2 cellular contexts compared by ENCODE assay signal in the genomic region with DNA sequence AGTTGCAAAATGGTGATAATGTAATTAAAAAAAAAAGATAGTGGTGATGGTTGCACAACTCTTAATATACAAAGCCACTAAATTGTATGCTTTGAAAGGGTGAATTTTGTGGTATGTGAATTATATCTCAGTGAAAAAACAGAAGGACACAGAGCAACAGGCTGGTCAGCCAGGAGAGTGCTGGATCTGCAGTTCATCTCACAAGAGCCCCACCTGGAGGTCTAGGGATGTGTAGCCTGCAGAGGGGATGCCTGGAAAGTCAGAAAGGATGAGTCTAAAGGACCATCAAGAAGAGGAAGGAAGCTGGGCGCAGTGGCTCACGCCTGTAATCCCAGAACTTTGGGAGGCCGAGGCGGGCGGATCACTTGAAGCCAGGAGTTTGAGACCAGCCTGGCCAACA.
TF ChIP-seq lines count a peak whose summit lies in the region.

No MANE protein-coding gene starts in this region.

TF ChIP-seq in IMR-90, 13 proteins besides CTCF, POLR2A, EP300 and RAD21:
- TF ChIP-seq CEBPB (IDR thresholded peaks at IDR 0.05; ENCODE audit: low read depth, low read length) = peak; percentile 26; the same call in 1 of the 2 replicates
- no peak for TF ChIP-seq CHD1 (IDR thresholded peaks at IDR 0.05; ENCODE audit: low read depth, low read length)

TF ChIP-seq in GM12878, 131 proteins besides CTCF, POLR2A, EP300 and RAD21:
- TF ChIP-seq, protein P1, sequence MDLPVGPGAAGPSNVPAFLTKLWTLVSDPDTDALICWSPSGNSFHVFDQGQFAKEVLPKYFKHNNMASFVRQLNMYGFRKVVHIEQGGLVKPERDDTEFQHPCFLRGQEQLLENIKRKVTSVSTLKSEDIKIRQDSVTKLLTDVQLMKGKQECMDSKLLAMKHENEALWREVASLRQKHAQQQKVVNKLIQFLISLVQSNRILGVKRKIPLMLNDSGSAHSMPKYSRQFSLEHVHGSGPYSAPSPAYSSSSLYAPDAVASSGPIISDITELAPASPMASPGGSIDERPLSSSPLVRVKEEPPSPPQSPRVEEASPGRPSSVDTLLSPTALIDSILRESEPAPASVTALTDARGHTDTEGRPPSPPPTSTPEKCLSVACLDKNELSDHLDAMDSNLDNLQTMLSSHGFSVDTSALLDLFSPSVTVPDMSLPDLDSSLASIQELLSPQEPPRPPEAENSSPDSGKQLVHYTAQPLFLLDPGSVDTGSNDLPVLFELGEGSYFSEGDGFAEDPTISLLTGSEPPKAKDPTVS (IDR thresholded peaks at IDR 0.05; ENCODE audit: low read depth, low read length) = no peak
- TF ChIP-seq RB1 (IDR thresholded peaks at IDR 0.05; ENCODE audit: borderline replicate concordance) (no peak), TBL1XR1 (IDR thresholded peaks at IDR 0.05; ENCODE audit: low read depth, low read length) (no peak), SUZ12 (IDR thresholded peaks at IDR 0.05; ENCODE audit: unreplicated experiment) (no peak), FOXM1 (IDR thresholded peaks at IDR 0.05; ENCODE audit: low read depth, low read length) (no peak), KLF5 (IDR thresholded peaks at IDR 0.05; ENCODE audit: partially characterized antibody) (no peak)
- TF ChIP-seq, protein P2, sequence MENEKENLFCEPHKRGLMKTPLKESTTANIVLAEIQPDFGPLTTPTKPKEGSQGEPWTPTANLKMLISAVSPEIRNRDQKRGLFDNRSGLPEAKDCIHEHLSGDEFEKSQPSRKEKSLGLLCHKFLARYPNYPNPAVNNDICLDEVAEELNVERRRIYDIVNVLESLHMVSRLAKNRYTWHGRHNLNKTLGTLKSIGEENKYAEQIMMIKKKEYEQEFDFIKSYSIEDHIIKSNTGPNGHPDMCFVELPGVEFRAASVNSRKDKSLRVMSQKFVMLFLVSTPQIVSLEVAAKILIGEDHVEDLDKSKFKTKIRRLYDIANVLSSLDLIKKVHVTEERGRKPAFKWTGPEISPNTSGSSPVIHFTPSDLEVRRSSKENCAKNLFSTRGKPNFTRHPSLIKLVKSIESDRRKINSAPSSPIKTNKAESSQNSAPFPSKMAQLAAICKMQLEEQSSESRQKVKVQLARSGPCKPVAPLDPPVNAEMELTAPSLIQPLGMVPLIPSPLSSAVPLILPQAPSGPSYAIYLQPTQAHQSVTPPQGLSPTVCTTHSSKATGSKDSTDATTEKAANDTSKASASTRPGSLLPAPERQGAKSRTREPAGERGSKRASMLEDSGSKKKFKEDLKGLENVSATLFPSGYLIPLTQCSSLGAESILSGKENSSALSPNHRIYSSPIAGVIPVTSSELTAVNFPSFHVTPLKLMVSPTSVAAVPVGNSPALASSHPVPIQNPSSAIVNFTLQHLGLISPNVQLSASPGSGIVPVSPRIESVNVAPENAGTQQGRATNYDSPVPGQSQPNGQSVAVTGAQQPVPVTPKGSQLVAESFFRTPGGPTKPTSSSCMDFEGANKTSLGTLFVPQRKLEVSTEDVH (IDR thresholded peaks at IDR 0.05; ENCODE audit: low read depth, partially characterized antibody) = no peak
- TF ChIP-seq, protein P3, sequence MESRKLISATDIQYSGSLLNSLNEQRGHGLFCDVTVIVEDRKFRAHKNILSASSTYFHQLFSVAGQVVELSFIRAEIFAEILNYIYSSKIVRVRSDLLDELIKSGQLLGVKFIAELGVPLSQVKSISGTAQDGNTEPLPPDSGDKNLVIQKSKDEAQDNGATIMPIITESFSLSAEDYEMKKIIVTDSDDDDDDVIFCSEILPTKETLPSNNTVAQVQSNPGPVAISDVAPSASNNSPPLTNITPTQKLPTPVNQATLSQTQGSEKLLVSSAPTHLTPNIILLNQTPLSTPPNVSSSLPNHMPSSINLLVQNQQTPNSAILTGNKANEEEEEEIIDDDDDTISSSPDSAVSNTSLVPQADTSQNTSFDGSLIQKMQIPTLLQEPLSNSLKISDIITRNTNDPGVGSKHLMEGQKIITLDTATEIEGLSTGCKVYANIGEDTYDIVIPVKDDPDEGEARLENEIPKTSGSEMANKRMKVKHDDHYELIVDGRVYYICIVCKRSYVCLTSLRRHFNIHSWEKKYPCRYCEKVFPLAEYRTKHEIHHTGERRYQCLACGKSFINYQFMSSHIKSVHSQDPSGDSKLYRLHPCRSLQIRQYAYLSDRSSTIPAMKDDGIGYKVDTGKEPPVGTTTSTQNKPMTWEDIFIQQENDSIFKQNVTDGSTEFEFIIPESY (IDR thresholded peaks at IDR 0.05) = no peak
TF ChIP-seq in GM12878: peak in this region for 0.
